24 cellular contexts compared by ENCODE assay signal in genomic region chr21:23384679-23385078, GRCh38.
"Had no signal": no experiment of that assay in that cellular context is flagged by ENCODE, and none has a peak within 500 bp of the region (broad histone marks: within the 10 kb centered on the region; RNA-seq: fewer than 3 reads in every experiment).

No MANE protein-coding gene starts in this region.

- H3K27me3 Mint-ChIP-seq: activated B cell treated with CpG ODN at 0.5 μM for 24 hours; activated CD4-positive, alpha-beta T cell treated with anti-CD3 and anti-CD28 coated beads for 36 hours; activated naive CD4-positive, alpha-beta T cell treated with anti-CD3 and anti-CD28 coated beads, Interleukin-2, amount 50 U/mL, for 24 hours; memory B cell; stimulated activated memory B cell treated with anti-CD40 and anti-IgM and Interleukin-4, amounts not matched to agents 10 μg/mL and 1 μg/mL and 100 μg/mL, for 72 hours had no signal

- H3K4me1 Mint-ChIP-seq: activated B cell treated with CpG ODN at 0.5 μM for 24 hours; activated CD4-positive, alpha-beta T cell treated with anti-CD3 and anti-CD28 coated beads for 36 hours; activated naive CD4-positive, alpha-beta T cell treated with anti-CD3 and anti-CD28 coated beads, Interleukin-2, amount 50 U/mL, for 24 hours; memory B cell; nephron; stimulated activated memory B cell treated with anti-CD40 and anti-IgM and Interleukin-4, amounts not matched to agents 10 μg/mL and 1 μg/mL and 100 μg/mL, for 72 hours had no signal

- H3K4me1 ChIP-seq: body of pancreas, foreskin keratinocyte, stomach, suprapubic skin, tibial nerve had no signal

- H3K36me3 Mint-ChIP-seq: activated naive CD4-positive, alpha-beta T cell treated with anti-CD3 and anti-CD28 coated beads, Interleukin-2, amount 50 U/mL, for 24 hours; memory B cell; stimulated activated memory B cell treated with anti-CD40 and anti-IgM and Interleukin-4, amounts not matched to agents 10 μg/mL and 1 μg/mL and 100 μg/mL, for 72 hours had no signal

- H3K9me3 ChIP-seq: body of pancreas, right lobe of liver, suprapubic skin, tibial nerve had no signal

- ATAC-seq: activated CD4-positive, alpha-beta T cell treated with anti-CD3 and anti-CD28 coated beads for 36 hours; body of pancreas; foreskin keratinocyte; left colon; right lobe of liver; stimulated activated memory B cell treated with anti-CD40 and anti-IgM and Interleukin-4, amounts not matched to agents 10 μg/mL and 1 μg/mL and 100 μg/mL, for 72 hours had no signal

- H3K27ac ChIP-seq: body of pancreas, cardiac muscle cell, foreskin keratinocyte, right lobe of liver, stomach, suprapubic skin, tibial nerve had no signal

- H3K9me3 Mint-ChIP-seq: activated naive CD4-positive, alpha-beta T cell treated with anti-CD3 and anti-CD28 coated beads, Interleukin-2, amount 50 U/mL, for 24 hours; activated T-helper 1 cell treated with anti-CD3 and anti-CD28 coated beads, Interleukin-12 subunit alpha, Interleukin-12 subunit beta, Interleukin-2, Interleukin-4 antibody, amounts not matched to agents 30 ng/mL and 10 ng/mL and 1 ng/mL, durations not matched to agents 14 hours and 24 hours and 36 hours; memory B cell; nephron; stimulated activated memory B cell treated with anti-CD40 and anti-IgM and Interleukin-4, amounts not matched to agents 10 μg/mL and 1 μg/mL and 100 μg/mL, for 72 hours had no signal

- H3K4me3 ChIP-seq: body of pancreas, cardiac muscle cell, right lobe of liver, stomach, suprapubic skin, tibial nerve had no signal

- DNase-seq: activated B cell treated with CpG ODN at 0.5 μM for 24 hours; activated CD4-positive, alpha-beta T cell treated with anti-CD3 and anti-CD28 coated beads for 36 hours; activated CD4-positive, alpha-beta T cell treated with anti-CD3 and anti-CD28 coated beads, Interleukin-2, amount 50 U/mL, for 4 hours; activated gamma-delta T cell treated with Interleukin-2 at 50 U/mL for 16 hours; anterior cingulate cortex; body of pancreas; foreskin keratinocyte; left colon; occipital lobe; right lobe of liver; small intestine; stimulated activated CD4-positive, alpha-beta T cell treated with anti-CD3 and anti-CD28 coated beads, Interleukin-2, amount 100 ng/mL, for 24 hours; stomach; T-helper 9 cell had no signal

- H3K27ac Mint-ChIP-seq: activated B cell treated with CpG ODN at 0.5 μM for 24 hours; activated CD4-positive, alpha-beta T cell treated with anti-CD3 and anti-CD28 coated beads for 36 hours; activated naive CD4-positive, alpha-beta T cell treated with anti-CD3 and anti-CD28 coated beads, Interleukin-2, amount 50 U/mL, for 24 hours; activated T-helper 1 cell treated with anti-CD3 and anti-CD28 coated beads, Interleukin-12 subunit alpha, Interleukin-12 subunit beta, Interleukin-2, Interleukin-4 antibody, amounts not matched to agents 30 ng/mL and 10 ng/mL and 1 ng/mL, durations not matched to agents 14 hours and 24 hours and 36 hours; memory B cell; nephron; stimulated activated memory B cell treated with anti-CD40 and anti-IgM and Interleukin-4, amounts not matched to agents 10 μg/mL and 1 μg/mL and 100 μg/mL, for 72 hours had no signal

- H3K27me3 ChIP-seq: body of pancreas, cardiac muscle cell, foreskin keratinocyte, right lobe of liver, stomach, suprapubic skin, tibial nerve had no signal

- FAIRE-seq: endometrium, keratinocyte, small intestine had no signal

- H3K36me3 ChIP-seq: cardiac muscle cell, right lobe of liver, stomach, suprapubic skin, tibial nerve had no signal

- H3K4me3 Mint-ChIP-seq: activated B cell treated with CpG ODN at 0.5 μM for 24 hours; activated CD4-positive, alpha-beta T cell treated with anti-CD3 and anti-CD28 coated beads for 36 hours; activated naive CD4-positive, alpha-beta T cell treated with anti-CD3 and anti-CD28 coated beads, Interleukin-2, amount 50 U/mL, for 24 hours; activated T-helper 1 cell treated with anti-CD3 and anti-CD28 coated beads, Interleukin-12 subunit alpha, Interleukin-12 subunit beta, Interleukin-2, Interleukin-4 antibody, amounts not matched to agents 30 ng/mL and 10 ng/mL and 1 ng/mL, durations not matched to agents 14 hours and 24 hours and 36 hours; memory B cell; stimulated activated memory B cell treated with anti-CD40 and anti-IgM and Interleukin-4, amounts not matched to agents 10 μg/mL and 1 μg/mL and 100 μg/mL, for 72 hours had no signal
